ENCODE assay signal across 17 cellular contexts in the genomic region with DNA sequence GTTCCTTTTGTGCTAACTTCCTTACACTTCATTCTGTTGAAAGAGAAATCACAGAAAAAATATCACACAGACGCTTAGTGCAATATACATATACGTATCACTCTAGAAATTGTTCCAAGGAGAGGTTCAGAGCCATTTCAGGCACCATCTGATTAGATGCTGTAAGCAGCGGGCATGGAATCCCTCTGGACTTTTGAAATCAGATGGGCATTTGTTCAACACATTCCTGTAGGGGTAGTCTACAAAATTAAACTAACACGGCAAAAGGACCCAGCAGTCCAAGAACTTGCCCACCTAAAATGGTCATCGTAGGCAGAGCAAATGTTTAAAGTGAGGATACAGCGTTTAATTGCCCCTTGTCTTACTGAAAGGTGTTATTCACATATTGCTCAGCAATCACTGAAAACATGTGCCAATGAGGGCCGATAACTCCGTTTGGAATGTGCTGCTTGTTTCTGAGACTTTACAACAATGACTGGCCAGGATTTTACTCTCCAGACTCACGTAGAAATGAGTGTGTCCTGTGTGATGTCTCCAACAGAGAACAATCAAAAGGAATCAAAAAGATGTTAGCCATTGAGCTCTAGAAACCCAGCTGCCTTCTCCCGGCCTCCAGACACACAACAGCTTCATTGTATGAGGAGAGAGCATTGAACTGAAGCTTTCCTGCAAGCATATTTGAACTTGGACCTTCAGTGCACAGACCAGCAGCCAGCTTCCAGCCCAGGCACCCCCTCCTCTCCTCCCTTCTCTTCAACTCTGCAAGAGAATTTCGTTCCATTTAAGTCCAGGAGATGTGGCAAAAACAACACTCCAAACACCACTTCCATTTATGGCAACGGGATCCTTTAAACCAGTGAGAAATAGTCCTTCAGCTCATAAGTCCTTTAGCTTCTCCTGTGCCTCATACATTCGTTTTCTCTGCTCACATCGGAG. TPM values are rescaled to one million over a fixed set of nuclear protein-coding genes. Genes with fewer than 3 reads are reported as not detected.
DNase-seq lines count a peak whose midpoint lies in the region; ATAC-seq and TF ChIP-seq lines count a peak whose summit lies in the region.
"Had no signal": no experiment of that assay in that cellular context is flagged by ENCODE, and none has a peak within 500 bp of the region (broad histone marks: within the 10 kb centered on the region; RNA-seq: fewer than 3 reads in every experiment).

No MANE protein-coding gene starts in this region.

- DNase-seq in Ammon's horn (ENCODE audit: low spot score) (peak; percentile 80), cardiac fibroblast (ENCODE audit: low read depth in 2 of 2) (peak; percentile 12 to 39), left colon (no peak), prostate gland (ENCODE audit: low spot score) (no peak), upper lobe of left lung (no peak), MG63 (no peak)
- DNase-seq: activated CD4-positive, CD25-positive, alpha-beta regulatory T cell; CD8-positive, alpha-beta memory T cell; GDM1; MV-4-11; naive thymus-derived CD4-positive, alpha-beta T cell; testis had no signal

- no peaks in the 10 kb centered on the region for H3K36me3 ChIP-seq in prostate gland
- H3K36me3 ChIP-seq in upper lobe of left lung, result no peaks in the 10 kb centered on the region
- H3K36me3 ChIP-seq in MG63, result no peaks in the 10 kb centered on the region

- H3K4me1 ChIP-seq in prostate gland (replicated peaks) (no peaks in the 10 kb centered on the region), upper lobe of left lung (no peaks in the 10 kb centered on the region)

- H3K9me3 ChIP-seq in prostate gland (no peaks in the 10 kb centered on the region), upper lobe of left lung (no peaks in the 10 kb centered on the region), MG63 (no peaks in the 10 kb centered on the region)
- H3K9me3 ChIP-seq: testis had no signal

- H3K4me3 ChIP-seq in cardiac fibroblast (replicated peaks in 1 of 2; ENCODE audit: low read depth in 2 of 2, low read length in 2 of 2) (no peak overlapping the region), prostate gland (no peak overlapping the region), upper lobe of left lung (no peak overlapping the region), MG63 (no peak overlapping the region)
- H3K4me3 ChIP-seq: testis had no signal

- WGBS in prostate gland, result 34% methylated on average over 14 of the region's 14 CpGs
- 59 to 62% methylated on average over 14 of the region's 14 CpGs for WGBS in upper lobe of left lung, 2 donors

- peak overlapping the region; percentile 42 to 56 for H3K27ac ChIP-seq in prostate gland
- H3K27ac ChIP-seq in upper lobe of left lung, result no peak overlapping the region
- H3K27ac ChIP-seq: testis had no signal

- intact Hi-C loops in left colon (cut with DNase I, micrococcal nuclease) (no loop called here), prostate gland (cut with DNase I) (loop anchor here (5.0 kb wide), 1 partner anchor 57 kb away; no protein-coding TSS in a partner anchor)

- no peak for TF ChIP-seq EP300 in upper lobe of left lung (IDR thresholded peaks at IDR 0.05)

- ATAC-seq in left colon, result peak; percentile 48
- ATAC-seq in upper lobe of left lung (ENCODE audit: low FRiP score in 2 of 2), result no peak
- no peak for ATAC-seq in GM18870 (IDR thresholded peaks at IDR 0.05; ENCODE audit: unreplicated experiment)
- ATAC-seq in HG03097 (IDR thresholded peaks at IDR 0.05; ENCODE audit: low FRiP score, unreplicated experiment), result no peak
- ATAC-seq: HCT116; naive thymus-derived CD4-positive, alpha-beta T cell had no signal

- no peak for TF ChIP-seq POLR2A in prostate gland (IDR thresholded peaks at IDR 0.05)
- TF ChIP-seq POLR2A in upper lobe of left lung (IDR thresholded peaks at IDR 0.05), result no peak

- TF ChIP-seq CTCF in cardiac fibroblast (IDR thresholded peaks at IDR 0.05; ENCODE audit: low read depth, low read length) (no peak), prostate gland (IDR thresholded peaks at IDR 0.05) (no peak), upper lobe of left lung (IDR thresholded peaks at IDR 0.05) (no peak)

- H3K27me3 ChIP-seq in prostate gland (replicated peaks; ENCODE audit: insufficient read depth) (no peaks in the 10 kb centered on the region), upper lobe of left lung (no peaks in the 10 kb centered on the region), MG63 (no peaks in the 10 kb centered on the region)
- H3K27me3 ChIP-seq: testis had no signal

RNA-seq across cellular contexts. Expression of a gene that starts 32.1 kb away (rescaled TPM):
- 1 to 10 TPM; 2.1 to 4.7 TPM for total RNA-seq in left colon
- total RNA-seq in prostate gland, result 1 to 10 TPM; 2.0 to 2.9 TPM
- total RNA-seq in upper lobe of left lung, result 10 to 100 TPM in 1 of 6 donors, 1 to 10 TPM in 5; 2.1 to 10.0 (median 7.3) TPM
- not detected in 2 replicates for total RNA-seq in MG63 (2014; rRNA removed; shearing (Covaris generic); ENCODE audit: low replicate concordance)
- total RNA-seq: A673, HT1080 had no signal

RNA-seq across cellular contexts. Expression of a gene that starts 32.1 kb away (rescaled TPM):
- total RNA-seq in left colon (1 to 10 TPM; 1.2 to 1.6 TPM), prostate gland (10 to 100 TPM in 1 of 2 donors, under 1 TPM in 1; 0.64 to 11.4 TPM), upper lobe of left lung (10 to 100 TPM in 1 of 6 donors, 1 to 10 TPM in 5; 2.0 to 36.7 (median 4.6) TPM)
- not detected in 2 replicates for total RNA-seq in MG63 (2014; rRNA removed; shearing (Covaris generic); ENCODE audit: low replicate concordance)
- total RNA-seq: A673, HT1080 had no signal

Comparison
In these comparisons a context has a peak if more than half of its experiments do, and no peak if none do; other contexts are left out.
1. DNase-seq: peak in Ammon's horn (single experiment) and cardiac fibroblast (2 of 2); none in left colon (0 of 2), prostate gland (single experiment), upper lobe of left lung (0 of 2) and MG63 (single experiment).
2. H3K27ac ChIP-seq: peak in prostate gland (2 of 2); none in upper lobe of left lung (0 of 4).